ENCODE assay signal across 8 cellular contexts in genomic region chr16:84511180-84511800, GRCh38. TPM values are rescaled to one million over a fixed set of nuclear protein-coding genes. Genes with fewer than 3 reads are reported as not detected.
DNase-seq lines count a peak whose midpoint lies in the region; TF ChIP-seq lines count a peak whose summit lies in the region.

No MANE protein-coding gene starts in this region.

- H2AFZ ChIP-seq in OCI-LY7 (ENCODE audit: low read length): peak overlapping the region; percentile 38

- CTCF ChIA-PET in OCI-LY7 (lab: Charles Lee; ENCODE audit: unreplicated experiment): interaction anchor here (0.8 to 1.5 kb wide), 5 partner anchors 87 to 215 kb away, joined by 3 to 9 read pairs (median 5); no protein-coding TSS in a partner anchor

- H3K4me1 ChIP-seq in OCI-LY7 (ENCODE audit: insufficient read depth, low read length, poor library complexity, severe bottlenecking): peaks cover 59% of the 10 kb centered on the region

- no TSS peak for BruUV-seq in OCI-LY7 (replicated peaks; lab: Mats Ljungman, UMichigan)

- no peaks in the 10 kb centered on the region for H4K20me1 ChIP-seq in OCI-LY7 (ENCODE audit: insufficient read depth, low read length)

- H3K36me3 ChIP-seq in OCI-LY7 (ENCODE audit: insufficient read depth, low read length): no peaks in the 10 kb centered on the region

- POLR2A ChIA-PET in OCI-LY7 (lab: Charles Lee): interaction anchor here (0.6 to 1.4 kb wide), 3 partner anchors 87 to 190 kb away, joined by 3 to 8 read pairs (median 4); no protein-coding TSS in a partner anchor

- H3K9me2 ChIP-seq in OCI-LY7 (ENCODE audit: insufficient read depth, low read length): no peaks in the 10 kb centered on the region

- no peaks in the 10 kb centered on the region for H3K9me3 ChIP-seq in OCI-LY7 (ENCODE audit: low read length)

- DNase-seq in D341Med (ENCODE audit: low spot score) (peak; percentile 75), OCI-LY7 (ENCODE audit: low spot score) (peak; percentile 86), activated T-cell treated with anti-CD3 and anti-CD28 coated beads for 4 hours (peak; percentile 81), erythroblast (lab: John Stamatoyannopoulos, UW) (peak; percentile 67 to 85), mucosa of gallbladder (ENCODE audit: low spot score) (peak; percentile 84), GM19238 (ENCODE audit: insufficient read length, low spot score) (no peak)
- peak; percentile 75 for DNase-seq in Jurkat, Clone E6-1 (ENCODE audit: low read depth, low spot score)
- peak; percentile 90 for DNase-seq in stimulated activated CD8-positive, alpha-beta memory T cell treated with anti-CD3 and anti-CD28 coated beads, Interleukin-4, amount 100 ng/mL, for 48 hours

- H3K79me2 ChIP-seq in OCI-LY7 (ENCODE audit: insufficient read depth, low read depth, low read length): no peaks in the 10 kb centered on the region

- TF ChIP-seq POLR2A in erythroblast (IDR thresholded peaks at IDR 0.05; ENCODE audit: low read length): no peak

- no peak overlapping the region for H3K27ac ChIP-seq in OCI-LY7 (ENCODE audit: low read depth, low read length, poor library complexity, severe bottlenecking)

- H3K4me3 ChIP-seq in Jurkat, Clone E6-1 (ENCODE audit: low read length): no peak overlapping the region
- peak overlapping the region; percentile 50 for H3K4me3 ChIP-seq in OCI-LY7 (ENCODE audit: low read depth, low read length, poor library complexity, severe bottlenecking)

- TF ChIP-seq CTCF in OCI-LY7 (conservative IDR thresholded peaks at IDR 0.05; ENCODE audit: low read length): peak; percentile 98

- intact Hi-C loops in OCI-LY7 (cut with micrococcal nuclease; ENCODE audit: unreplicated experiment): loop anchor here (1.0 kb wide), 2 partner anchors 111 to 215 kb away; no protein-coding TSS in a partner anchor

- peak overlapping the region; percentile 76 for H3K4me2 ChIP-seq in OCI-LY7 (ENCODE audit: low read length)

RNA-seq across cellular contexts. Expression of gene MEAK7, which starts 6.8 kb away (rescaled TPM):
- polyA plus RNA-seq in Jurkat, Clone E6-1 (2012; ENCODE audit: insufficient read depth, insufficient read length): 7.7 TPM
- 9.6 and 12.0 TPM in 2 replicates for total RNA-seq in OCI-LY7 (2014; rRNA removed; shearing (Covaris generic))
- total RNA-seq in OCI-LY7 (2022) (20.5 and 23.3 TPM in 2 replicates), mucosa of gallbladder (22.5 TPM)
